In genomic region chr1:83959824-83960441, GRCh38 we compare ENCODE assay signal across 14 cellular contexts. TPM values are rescaled to one million over a fixed set of nuclear protein-coding genes. Genes with fewer than 3 reads are reported as not detected.
DNase-seq lines count a peak whose midpoint lies in the region; ATAC-seq and TF ChIP-seq lines count a peak whose summit lies in the region.
"Had no signal": no experiment of that assay in that cellular context is flagged by ENCODE, and none has a peak within 500 bp of the region (broad histone marks: within the 10 kb centered on the region; RNA-seq: fewer than 3 reads in every experiment).

No MANE protein-coding gene starts in this region.

- H3K4me2 ChIP-seq in HCT116 (ENCODE audit: low read length), result no peak overlapping the region

- no peaks in the 10 kb centered on the region for H3K79me2 ChIP-seq in HCT116 (ENCODE audit: insufficient read depth, low read length)

- H3K4me3 ChIP-seq in AG10803 (ENCODE audit: low read length) (no peak overlapping the region), HCT116 (replicated peaks in 1 of 2; ENCODE audit: low read depth in 1 of 2, low read length in 2 of 2) (no peak overlapping the region), ascending aorta (no peak overlapping the region), fibroblast of villous mesenchyme (ENCODE audit: low read depth, low read length) (no peak overlapping the region)
- H3K4me3 ChIP-seq: esophagus squamous epithelium, tibial nerve had no signal

- no peak for TF ChIP-seq RAD21 in HCT116 (IDR thresholded peaks at IDR 0.05; ENCODE audit: low read depth)

- H4K20me1 ChIP-seq in HCT116 (ENCODE audit: insufficient read depth), result no peaks in the 10 kb centered on the region

- H3K27ac ChIP-seq in HCT116 (ENCODE audit: low read depth, low read length), result no peak overlapping the region
- peak overlapping the region; percentile 88 for H3K27ac ChIP-seq in ascending aorta
- H3K27ac ChIP-seq: esophagus squamous epithelium had no signal

- RAD21 ChIA-PET in HCT116 (lab: Charles Lee; ENCODE audit: low non-redundant PET in 1 of 2, low total read pairs in 2 of 2, uncharacterized antibody in 2 of 2, unreplicated experiment in 2 of 2), result no interaction called here

- H2AFZ ChIP-seq in HCT116 (ENCODE audit: low read depth, low read length, poor library complexity, severe bottlenecking), result no peak overlapping the region

- CTCF ChIA-PET in HCT116 (lab: Charles Lee), result no interaction called here

- no peak overlapping the region for H3K9ac ChIP-seq in HCT116 (ENCODE audit: low read length)

- H3K36me3 ChIP-seq in HCT116 (ENCODE audit: control insufficient read depth in 1 of 2, insufficient read depth in 2 of 2, low read length in 2 of 2) (no peaks in the 10 kb centered on the region), ascending aorta (no peaks in the 10 kb centered on the region)
- H3K36me3 ChIP-seq: esophagus squamous epithelium, tibial nerve had no signal

- peak; percentile 42 for DNase-seq in AG10803 (ENCODE audit: low read depth)
- DNase-seq in HCT116 (ENCODE audit: low read depth, low spot score), result no peak
- no peak for DNase-seq in ascending aorta (ENCODE audit: low spot score in 2 of 2)
- DNase-seq in fibroblast of villous mesenchyme (ENCODE audit: low read depth), result peak; percentile 10
- DNase-seq in SW 1271 (lab: John Stamatoyannopoulos, UW), result no peak
- DNase-seq in stimulated activated naive CD8-positive, alpha-beta T cell treated with anti-CD3 and anti-CD28 coated beads, Interleukin-15, Interleukin-2, amounts not matched to agents 100 U/mL and 50 U/mL, for 24 hours, result no peak
- no peak for DNase-seq in H4 (ENCODE audit: low spot score)
- DNase-seq: activated naive CD8-positive, alpha-beta T cell treated with anti-CD3 and anti-CD28 coated beads for 36 hours; activated T-cell treated with anti-CD3 and anti-CD28 coated beads, Interleukin-2, amount 50 U/mL, for 24 hours; esophagus squamous epithelium; SIG-M5 had no signal

- no peaks in the 10 kb centered on the region for H3K4me1 ChIP-seq in HCT116 (ENCODE audit: control insufficient read depth in 1 of 2, insufficient read depth in 2 of 2, low read length in 2 of 2)
- peaks cover 3 to 48% of the 10 kb centered on the region in 2 donors for H3K4me1 ChIP-seq in ascending aorta
- H3K4me1 ChIP-seq: esophagus squamous epithelium had no signal

- no TSS peak for BruUV-seq in HCT116 (replicated peaks; lab: Mats Ljungman, UMichigan)

- POLR2A ChIA-PET in HCT116 (lab: Charles Lee), result no interaction called here

- no peak for TF ChIP-seq CTCF in AG10803 (conservative IDR thresholded peaks at IDR 0.05; ENCODE audit: low read length)
- no peak for TF ChIP-seq CTCF in HCT116 (IDR thresholded peaks at IDR 0.05 in 2 of 3, conservative IDR thresholded peaks at IDR 0.05 in 1 of 3; ENCODE audit: borderline replicate concordance in 1 of 3, insufficient read depth in 1 of 3, low read depth in 2 of 3, low read length in 2 of 3)
- TF ChIP-seq CTCF in ascending aorta (IDR thresholded peaks at IDR 0.05), result no peak
- no peak for TF ChIP-seq CTCF in fibroblast of villous mesenchyme (IDR thresholded peaks at IDR 0.05; ENCODE audit: insufficient read depth, low read depth, low read length)

- TF ChIP-seq POLR2A in HCT116 (IDR thresholded peaks at IDR 0.05; ENCODE audit: borderline replicate concordance, extremely low read depth, insufficient read depth, insufficient read length), result no peak

- H3K27me3 ChIP-seq in HCT116 (ENCODE audit: insufficient read depth, low read length) (no peaks in the 10 kb centered on the region), ascending aorta (no peaks in the 10 kb centered on the region)
- H3K27me3 ChIP-seq: esophagus squamous epithelium, tibial nerve had no signal

- intact Hi-C loops in HCT116 (cut with micrococcal nuclease), result no loop called here
- intact Hi-C loops in ascending aorta (cut with DNase I), result no loop called here

- H3K9me3 ChIP-seq in HCT116 (ENCODE audit: control insufficient read depth in 1 of 2, insufficient read depth in 1 of 2, low read depth in 1 of 2, low read length in 2 of 2) (no peaks in the 10 kb centered on the region), ascending aorta (no peaks in the 10 kb centered on the region)
- H3K9me3 ChIP-seq: esophagus squamous epithelium, tibial nerve had no signal

- ATAC-seq in HCT116, result no peak
- no peak for ATAC-seq in stimulated activated naive CD8-positive, alpha-beta T cell treated with anti-CD3 and anti-CD28 coated beads, Interleukin-15, Interleukin-2, amounts not matched to agents 100 U/mL and 50 U/mL, for 24 hours
- ATAC-seq in GM21717 (IDR thresholded peaks at IDR 0.05; ENCODE audit: unreplicated experiment), result no peak
- ATAC-seq: natural killer cell treated with Interleukin-12 subunit alpha and Interleukin-12 subunit beta and Interleukin-15 and Interleukin-18, amount 100 ng/mL, for 72 hours had no signal

- H3K9me2 ChIP-seq in HCT116 (ENCODE audit: insufficient read depth), result no peaks in the 10 kb centered on the region

TF ChIP-seq in HCT116, 20 proteins besides CTCF, POLR2A, EP300 and RAD21:
- TF ChIP-seq CEBPB (IDR thresholded peaks at IDR 0.05; ENCODE audit: low read depth) (peak; percentile 40; the same call in 1 of the 2 replicates), POLR2AphosphoS5 (IDR thresholded peaks at IDR 0.05; ENCODE audit: low read depth, low read length) (no peak), YY1 (IDR thresholded peaks at IDR 0.05; ENCODE audit: extremely low read depth, insufficient replicate concordance, low read depth, low read length) (no peak), EZH2 (IDR thresholded peaks at IDR 0.05) (no peak), SIN3A (IDR thresholded peaks at IDR 0.05; ENCODE audit: low read depth) (no peak)
- TF ChIP-seq, protein P1, sequence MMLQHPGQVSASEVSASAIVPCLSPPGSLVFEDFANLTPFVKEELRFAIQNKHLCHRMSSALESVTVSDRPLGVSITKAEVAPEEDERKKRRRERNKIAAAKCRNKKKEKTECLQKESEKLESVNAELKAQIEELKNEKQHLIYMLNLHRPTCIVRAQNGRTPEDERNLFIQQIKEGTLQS (IDR thresholded peaks at IDR 0.05), result 0 out of 2 replicates have a peak, but pooled peaks have one; percentile 20

RNA-seq across cellular contexts. Expression of gene TTLL7, which starts 39.0 kb away (rescaled TPM):
- total RNA-seq in HCT116 (2021; ENCODE audit: unreplicated experiment) (21.2 TPM), ascending aorta (20.5 TPM), fibroblast of villous mesenchyme (7.7 and 9.1 TPM in 2 replicates)
- polyA plus RNA-seq in HCT116 (2012), result 4.6 and 7.8 TPM in 2 replicates
- 5.9 and 9.0 TPM in 2 replicates for total RNA-seq in H4 (2014; rRNA removed; shearing (Covaris generic))

Comparison
In these comparisons a context has a peak if more than half of its experiments do, and no peak if none do; other contexts are left out.
1. DNase-seq: peak in AG10803 (single experiment) and fibroblast of villous mesenchyme (single experiment); none in HCT116 (single experiment), ascending aorta (0 of 2), SW 1271 (0 of 2), stimulated activated naive CD8-positive, alpha-beta T cell treated with anti-CD3 and anti-CD28 coated beads, Interleukin-15, Interleukin-2, amounts not matched to agents 100 U/mL and 50 U/mL, for 24 hours (single experiment) and H4 (single experiment).